Comparison of ENCODE assay signal across 19 cellular contexts in genomic region chr11:71444811-71445210, GRCh38. TPM values are rescaled to one million over a fixed set of nuclear protein-coding genes. Genes with fewer than 3 reads are reported as not detected.
DNase-seq lines count a peak whose midpoint lies in the region; ATAC-seq, FAIRE-seq and TF ChIP-seq lines count a peak whose summit lies in the region.
"Had no signal": no experiment of that assay in that cellular context is flagged by ENCODE, and none has a peak within 500 bp of the region (broad histone marks: within the 10 kb centered on the region; RNA-seq: fewer than 3 reads in every experiment).

No MANE protein-coding gene starts in this region.

- H3K4me3 Mint-ChIP-seq in CD14-positive monocyte, result no peak overlapping the region

- TF ChIP-seq CTCF in A673 (conservative IDR thresholded peaks at IDR 0.05; ENCODE audit: low read depth, low read length) (no peak), CD14-positive monocyte (IDR thresholded peaks at IDR 0.05) (no peak), kidney (IDR thresholded peaks at IDR 0.05; ENCODE audit: borderline replicate concordance, extremely low read depth, insufficient read depth) (no peak), lower lobe of right lung (IDR thresholded peaks at IDR 0.05) (no peak)

- peaks cover 74% of the 10 kb centered on the region for H3K36me3 ChIP-seq in A673 (ENCODE audit: insufficient read depth, low read length, poor library complexity, severe bottlenecking)
- H3K36me3 ChIP-seq in kidney (ENCODE audit: control insufficient read depth in 1 of 2, insufficient read depth in 2 of 2, low read length in 2 of 2), result peaks cover 4 to 5% of the 10 kb centered on the region in 2 donors
- peaks cover 54% of the 10 kb centered on the region for H3K36me3 ChIP-seq in H7 (replicated peaks; ENCODE audit: control insufficient read depth, insufficient read depth, low read length)
- peaks cover 36% of the 10 kb centered on the region for H3K36me3 ChIP-seq in lower lobe of right lung

- POLR2A ChIA-PET in A673 (lab: Charles Lee; ENCODE audit: low non-redundant PET), result no interaction called here

- no peak for DNase-seq in A673 (ENCODE audit: low spot score)
- DNase-seq in CD14-positive monocyte (ENCODE audit: low spot score), result peak; percentile 11
- peak; percentile 23 for DNase-seq in kidney
- DNase-seq in mesenteric fat pad (ENCODE audit: low spot score), result peak; percentile 67
- no peak for DNase-seq in NCI-H2171 treated with DMSO at 0.1 percent for 48 hours (lab: John Stamatoyannopoulos, UW)
- DNase-seq in H7, result no peak
- DNase-seq in lower lobe of right lung, result no peak
- DNase-seq: AML-193; Calu3; CD4-positive, alpha-beta memory T cell; DMS79 treated with DMSO at 0.1 percent for 48 hours; GF-D8; HCEC 1CT; IMR-90 had no signal

- H3K9me3 Mint-ChIP-seq in CD14-positive monocyte, result peaks cover 7 to 19% (median 15%) of the 10 kb centered on the region in 7 donors

- H3K9me3 ChIP-seq in A673 (ENCODE audit: low read depth, low read length, poor library complexity, severe bottlenecking), result peaks cover 7% of the 10 kb centered on the region
- H3K9me3 ChIP-seq in kidney (ENCODE audit: control insufficient read depth in 1 of 2, low read length in 2 of 2), result no peaks in the 10 kb centered on the region
- no peaks in the 10 kb centered on the region for H3K9me3 ChIP-seq in lower lobe of right lung

- intact Hi-C loops in A673 (cut with micrococcal nuclease; ENCODE audit: unreplicated experiment), result no loop called here
- intact Hi-C loops in CD14-positive monocyte (cut with micrococcal nuclease), result no loop called here
- intact Hi-C loops in kidney (cut with DNase I), result no loop called here
- intact Hi-C loops in lower lobe of right lung (cut with DNase I), result no loop called here

- no peak overlapping the region for H3K9ac ChIP-seq in kidney (ENCODE audit: low read length in 2 of 2)

- no peak for ATAC-seq in GM19324 (IDR thresholded peaks at IDR 0.05; ENCODE audit: low FRiP score, unreplicated experiment)
- ATAC-seq in lower lobe of right lung, result no peak
- ATAC-seq: K562 had no signal

- H3K27ac Mint-ChIP-seq in CD14-positive monocyte, result no peak overlapping the region
- H3K27ac Mint-ChIP-seq: CD4-positive, alpha-beta memory T cell had no signal

- no peak for FAIRE-seq in kidney (lab: Jason Lieb, UNC)
- FAIRE-seq: A204.1, K562 had no signal

- peaks cover 13 to 16% of the 10 kb centered on the region in 2 donors for H3K36me3 Mint-ChIP-seq in CD14-positive monocyte

- no TSS peak for BruUV-seq in A673 (replicated peaks; lab: Mats Ljungman, UMichigan)

- no peak overlapping the region for H3K4me3 ChIP-seq in A673 (ENCODE audit: low read depth, low read length, poor library complexity, severe bottlenecking)
- no peak overlapping the region for H3K4me3 ChIP-seq in kidney (ENCODE audit: low read length in 2 of 2)
- H3K4me3 ChIP-seq in H7 (ENCODE audit: insufficient read depth, low read depth, low read length), result no peak overlapping the region
- no peak overlapping the region for H3K4me3 ChIP-seq in lower lobe of right lung
- H3K4me3 ChIP-seq: K562 had no signal

- H3K27me3 ChIP-seq in A673 (replicated peaks; ENCODE audit: insufficient read depth, low read depth, low read length, poor library complexity) (no peaks in the 10 kb centered on the region), H7 (ENCODE audit: control insufficient read depth, insufficient read depth, low read length) (no peaks in the 10 kb centered on the region), lower lobe of right lung (ENCODE audit: low read depth) (no peaks in the 10 kb centered on the region)

- peaks cover 5% of the 10 kb centered on the region for H3K4me1 ChIP-seq in A673 (ENCODE audit: insufficient read depth, low read length, poor library complexity, severe bottlenecking)
- H3K4me1 ChIP-seq in kidney (ENCODE audit: control insufficient read depth in 1 of 2, insufficient read depth in 1 of 2, low read depth in 1 of 2, low read length in 2 of 2), result peaks cover 9% of the 10 kb centered on the region in 2 donors
- peaks cover 21% of the 10 kb centered on the region for H3K4me1 ChIP-seq in lower lobe of right lung

- H3K27ac ChIP-seq in A673 (ENCODE audit: low read depth, low read length, poor library complexity, severe bottlenecking) (peak overlapping the region; percentile 7), kidney (ENCODE audit: low read depth in 2 of 2, low read length in 2 of 2) (no peak overlapping the region), lower lobe of right lung (no peak overlapping the region)
- H3K27ac ChIP-seq: C4-2B, HL-60 had no signal

- peaks cover 0 to 3% (median 1%) of the 10 kb centered on the region in 3 donors for H3K27me3 Mint-ChIP-seq in CD14-positive monocyte (ENCODE audit: low read depth in 3 of 3)
- H3K27me3 Mint-ChIP-seq: CD4-positive, alpha-beta memory T cell had no signal

- CTCF ChIA-PET in A673 (lab: Charles Lee), result no interaction called here

- peaks cover 23% of the 10 kb centered on the region for H3K4me1 Mint-ChIP-seq in CD14-positive monocyte

RNA-seq across cellular contexts. Expression of gene DHCR7, which starts 3.4 kb away (rescaled TPM):
- 271 and 286 TPM in 2 replicates for total RNA-seq in A673 (2021)
- 1 to 10 TPM; 2.2 to 3.9 TPM for polyA plus RNA-seq in CD14-positive monocyte
- total RNA-seq in kidney, result 17.8 TPM
- polyA plus RNA-seq in kidney (ENCODE audit: insufficient read depth, low read depth, low replicate concordance), result 35.2 TPM
- 26.3 TPM for total RNA-seq in mesenteric fat pad
- 123 and 143 TPM in 2 replicates for total RNA-seq in H7 (2014; rRNA removed; shearing (Covaris generic))
- 64.2 TPM for total RNA-seq in lower lobe of right lung

RNA-seq across cellular contexts. Expression of gene NADSYN1, which starts 8.2 kb away (rescaled TPM):
- 35.5 and 46.7 TPM in 2 replicates for total RNA-seq in A673 (2021)
- polyA plus RNA-seq in CD14-positive monocyte, result 10 to 100 TPM; 44.1 to 44.8 TPM
- 72.9 TPM for total RNA-seq in kidney
- 34.9 TPM for polyA plus RNA-seq in kidney (ENCODE audit: insufficient read depth, low read depth, low replicate concordance)
- total RNA-seq in mesenteric fat pad, result 48.0 TPM
- 34.9 and 46.8 TPM in 2 replicates for total RNA-seq in H7 (2014; rRNA removed; shearing (Covaris generic))
- 95.0 TPM for total RNA-seq in lower lobe of right lung

Comparison
In these comparisons a context has a peak if more than half of its experiments do, and no peak if none do; other contexts are left out.
1. DNase-seq: peak in CD14-positive monocyte (single experiment), kidney (single experiment) and mesenteric fat pad (single experiment); none in A673 (single experiment), NCI-H2171 treated with DMSO at 0.1 percent for 48 hours (single experiment), H7 (single experiment) and lower lobe of right lung (single experiment).